ENCODE assay signal across 11 cellular contexts in genomic region chr5:77623341-77623740, GRCh38. TPM values are rescaled to one million over a fixed set of nuclear protein-coding genes. Genes with fewer than 3 reads are reported as not detected.
"Had no signal": no experiment of that assay in that cellular context is flagged by ENCODE, and none has a peak within 500 bp of the region (broad histone marks: within the 10 kb centered on the region; RNA-seq: fewer than 3 reads in every experiment).

No MANE protein-coding gene starts in this region.

- H3K4me3 ChIP-seq: GM23248, GM23338, HAP-1 had no signal

- ATAC-seq: GM23338, HCT116 had no signal

- H3K4me1 ChIP-seq: HAP-1 had no signal

- DNase-seq: GM23248, H7, H9, HCEC 1CT, HFFc6 had no signal

- H3K9me3 ChIP-seq: HAP-1 had no signal

- H3K9ac ChIP-seq: GM23248 had no signal

- H3K4me2 ChIP-seq: GM23338 had no signal

- H3K36me3 ChIP-seq: HAP-1 had no signal

- FAIRE-seq: H1, H54 had no signal

- H3K27ac ChIP-seq: GM23248 had no signal

- H2AFZ ChIP-seq: GM23248, GM23338 had no signal

RNA-seq across cellular contexts. Expression of gene OTP, which starts 15.2 kb away (rescaled TPM):
- total RNA-seq: GM23248, GM23338, H1, H4, H7, H9, HFFc6 had no signal
- polyA plus RNA-seq: GM23248, GM23338, H1 had no signal
